In the genomic region with DNA sequence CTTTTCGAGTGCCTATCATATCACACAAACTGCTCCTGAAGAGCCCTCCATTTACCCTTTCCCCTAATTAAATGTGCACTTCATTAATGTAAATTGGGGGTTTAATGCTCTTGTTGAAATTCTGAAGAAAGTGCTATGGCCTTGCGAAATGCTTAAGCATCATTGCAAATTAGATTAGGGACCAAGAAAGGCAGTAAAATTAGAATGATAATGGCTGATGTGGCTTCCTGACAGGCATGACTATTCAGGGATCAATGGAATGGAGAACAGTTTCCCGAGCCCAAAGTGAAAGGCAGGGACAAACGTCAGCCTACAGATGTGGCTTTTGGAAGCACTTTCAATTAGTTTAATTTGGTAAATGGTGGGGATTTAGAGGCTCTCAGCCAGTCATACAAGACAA, we compare ENCODE assay signal across 1 cellular context.
TF ChIP-seq lines count a peak whose summit lies in the region.

No MANE protein-coding gene starts in this region.

TF ChIP-seq in GM23338, 12 proteins besides CTCF, POLR2A, EP300 and RAD21 (continued from another document):
- TF ChIP-seq NANOG (IDR thresholded peaks at IDR 0.05; ENCODE audit: borderline replicate concordance), result peak; percentile 92
- TF ChIP-seq, protein P1, sequence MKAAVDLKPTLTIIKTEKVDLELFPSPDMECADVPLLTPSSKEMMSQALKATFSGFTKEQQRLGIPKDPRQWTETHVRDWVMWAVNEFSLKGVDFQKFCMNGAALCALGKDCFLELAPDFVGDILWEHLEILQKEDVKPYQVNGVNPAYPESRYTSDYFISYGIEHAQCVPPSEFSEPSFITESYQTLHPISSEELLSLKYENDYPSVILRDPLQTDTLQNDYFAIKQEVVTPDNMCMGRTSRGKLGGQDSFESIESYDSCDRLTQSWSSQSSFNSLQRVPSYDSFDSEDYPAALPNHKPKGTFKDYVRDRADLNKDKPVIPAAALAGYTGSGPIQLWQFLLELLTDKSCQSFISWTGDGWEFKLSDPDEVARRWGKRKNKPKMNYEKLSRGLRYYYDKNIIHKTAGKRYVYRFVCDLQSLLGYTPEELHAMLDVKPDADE (IDR thresholded peaks at IDR 0.05), result no peak
